21 cellular contexts compared by ENCODE assay signal in genomic region chr14:24303988-24304387, GRCh38. TPM values are rescaled to one million over a fixed set of nuclear protein-coding genes. Genes with fewer than 3 reads are reported as not detected.
DNase-seq lines count a peak whose midpoint lies in the region; ATAC-seq and TF ChIP-seq lines count a peak whose summit lies in the region.
"Had no signal": no experiment of that assay in that cellular context is flagged by ENCODE, and none has a peak within 500 bp of the region (broad histone marks: within the 10 kb centered on the region; RNA-seq: fewer than 3 reads in every experiment).

No MANE protein-coding gene starts in this region.

- H3K23ac ChIP-seq in neuronal stem cell (ENCODE audit: low read depth, low read length, poor library complexity) = no peak overlapping the region

- H3K27me3 Mint-ChIP-seq in CD14-positive monocyte (ENCODE audit: low read depth in 3 of 3) (peaks cover 0 to under 1% (median 0%) of the 10 kb centered on the region in 3 donors), immature natural killer cell (ENCODE audit: low read depth in 3 of 3) (peaks cover 2 to 6% (median 6%) of the 10 kb centered on the region in 3 donors)
- H3K27me3 Mint-ChIP-seq: CD4-positive, alpha-beta memory T cell had no signal

- peaks cover 76 to 79% of the 10 kb centered on the region in 2 donors for H3K36me3 Mint-ChIP-seq in CD14-positive monocyte
- peaks cover 29 to 58% (median 36%) of the 10 kb centered on the region in 3 donors for H3K36me3 Mint-ChIP-seq in immature natural killer cell

- H3K4me3 Mint-ChIP-seq in CD14-positive monocyte (no peak overlapping the region), immature natural killer cell (no peak overlapping the region)

- no peaks in the 10 kb centered on the region for H3K9me3 ChIP-seq in duodenal mucosa (ENCODE audit: control insufficient read depth in 1 of 2, low read length in 2 of 2)
- H3K9me3 ChIP-seq in liver (ENCODE audit: control insufficient read depth in 4 of 4, low read length in 3 of 4) = no peaks in the 10 kb centered on the region
- no peaks in the 10 kb centered on the region for H3K9me3 ChIP-seq in neuronal stem cell (replicated peaks in 1 of 2; ENCODE audit: control insufficient read depth in 2 of 2, insufficient read depth in 1 of 2, low read depth in 1 of 2, low read length in 2 of 2)
- H3K9me3 ChIP-seq: A549; BE2C; BLaER1 treated with 17β-estradiol and CSF1 and Interleukin-3, amounts not matched to agents 10 nM and 100 nM; Caco-2 had no signal

- no peak overlapping the region for H3K4ac ChIP-seq in neuronal stem cell (ENCODE audit: low read length)

- no peak overlapping the region for H3K4me2 ChIP-seq in neuronal stem cell (ENCODE audit: insufficient read depth, low read length, poor library complexity, severe bottlenecking)
- H3K4me2 ChIP-seq: A549; BLaER1 treated with 17β-estradiol and CSF1 and Interleukin-3, amounts not matched to agents 10 nM and 100 nM had no signal

- peak overlapping the region in 5 of 7 donors; percentile 1 to 73 (median 46) for H3K27ac Mint-ChIP-seq in CD14-positive monocyte
- H3K27ac Mint-ChIP-seq in immature natural killer cell = no peak overlapping the region

- H3K9ac ChIP-seq in duodenal mucosa (ENCODE audit: low read depth in 1 of 2, low read length in 2 of 2) (peak overlapping the region in 1 of 2 donors; percentile 8), liver (ENCODE audit: low read depth in 1 of 2, low read length in 2 of 2) (no peak overlapping the region), neuronal stem cell (ENCODE audit: low read depth, low read length, poor library complexity) (no peak overlapping the region)
- H3K9ac ChIP-seq: GM23248 had no signal

- H3K79me1 ChIP-seq in neuronal stem cell (ENCODE audit: low read depth, low read length) = peaks cover 7% of the 10 kb centered on the region

- no peak overlapping the region for H2BK12ac ChIP-seq in neuronal stem cell (ENCODE audit: low read length)

- no peak overlapping the region for H2BK15ac ChIP-seq in neuronal stem cell (ENCODE audit: low read length)

- no peak overlapping the region for H3K18ac ChIP-seq in neuronal stem cell (ENCODE audit: low read length)

- H2AFZ ChIP-seq in neuronal stem cell (ENCODE audit: low read length) = no peak overlapping the region
- H2AFZ ChIP-seq: GM23248 had no signal

- H3K27me3 ChIP-seq in duodenal mucosa (ENCODE audit: control insufficient read depth in 1 of 2, insufficient read depth in 2 of 2, low read length in 2 of 2) = no peaks in the 10 kb centered on the region
- no peaks in the 10 kb centered on the region for H3K27me3 ChIP-seq in liver (ENCODE audit: control insufficient read depth in 4 of 4, insufficient read depth in 4 of 4, low read length in 3 of 4)
- H3K27me3 ChIP-seq in neuronal stem cell (ENCODE audit: control insufficient read depth in 3 of 3, insufficient read depth in 3 of 3, low read depth in 1 of 3, low read length in 3 of 3) = no peaks in the 10 kb centered on the region
- H3K27me3 ChIP-seq: BE2C; BLaER1 treated with 17β-estradiol and CSF1 and Interleukin-3, amounts not matched to agents 10 nM and 100 nM had no signal

- H3K4me1 ChIP-seq in duodenal mucosa (ENCODE audit: control insufficient read depth in 1 of 2, insufficient read depth in 2 of 2, low read length in 2 of 2) (peaks cover 54 to 74% of the 10 kb centered on the region in 2 donors), liver (ENCODE audit: control insufficient read depth in 4 of 4, insufficient read depth in 4 of 4, low read length in 3 of 4) (peaks cover 14 to 81% (median 73%) of the 10 kb centered on the region in 4 donors), neuronal stem cell (ENCODE audit: control insufficient read depth in 2 of 2, insufficient read depth in 1 of 2, low read depth in 1 of 2, low read length in 2 of 2) (peaks cover 7 to 9% of the 10 kb centered on the region in 2 donors)
- H3K4me1 ChIP-seq: BE2C had no signal

- no peak overlapping the region for H2BK120ac ChIP-seq in neuronal stem cell (ENCODE audit: low read depth, low read length)

- intact Hi-C loops in CD14-positive monocyte (cut with micrococcal nuclease) = loop anchor here in 1 of 2 donors (10.0 kb wide), 1 partner anchor 89 kb away; the partner anchor contains the start of genes CHMP4A and MDP1

- H3K4me3 ChIP-seq in duodenal mucosa (ENCODE audit: low read depth in 1 of 2, low read length in 2 of 2) = no peak overlapping the region
- H3K4me3 ChIP-seq in liver (ENCODE audit: low read depth in 1 of 3, low read length in 3 of 3) = no peak overlapping the region
- H3K4me3 ChIP-seq in neuronal stem cell (ENCODE audit: low read length in 2 of 2) = no peak overlapping the region
- H3K4me3 ChIP-seq: A549; BLaER1 treated with 17β-estradiol and CSF1 and Interleukin-3, amounts not matched to agents 10 nM and 100 nM; GM23248 had no signal

- ATAC-seq in HG02678 (IDR thresholded peaks at IDR 0.05; ENCODE audit: unreplicated experiment) = no peak
- ATAC-seq: A549 had no signal

- H3K4me1 Mint-ChIP-seq in CD14-positive monocyte = peaks cover 39% of the 10 kb centered on the region
- H3K4me1 Mint-ChIP-seq in immature natural killer cell = peaks cover 41 to 53% of the 10 kb centered on the region in 2 donors

- H3K36me3 ChIP-seq in duodenal mucosa (ENCODE audit: control insufficient read depth in 1 of 2, insufficient read depth in 2 of 2, low read length in 2 of 2) (peaks cover 45 to 54% of the 10 kb centered on the region in 2 donors), liver (ENCODE audit: control insufficient read depth in 4 of 4, insufficient read depth in 3 of 4, low read depth in 1 of 4, low read length in 3 of 4) (peaks cover 9 to 48% (median 33%) of the 10 kb centered on the region in 4 donors), neuronal stem cell (replicated peaks in 1 of 2; ENCODE audit: control insufficient read depth in 2 of 2, insufficient read depth in 2 of 2, low read length in 2 of 2) (peaks cover 44 to 78% of the 10 kb centered on the region in 2 donors)

- TF ChIP-seq RAD21 in liver (IDR thresholded peaks at IDR 0.05) = no peak

- H4K8ac ChIP-seq in neuronal stem cell (ENCODE audit: low read depth, low read length) = no peak overlapping the region

- DNase-seq in CD14-positive monocyte (ENCODE audit: low spot score) = no peak
- no peak for DNase-seq in neuronal stem cell (ENCODE audit: low spot score)
- DNase-seq in inferior parietal cortex (ENCODE audit: extremely low spot score) = no peak
- no peak for DNase-seq in immature natural killer cell
- DNase-seq: 8988T; ACHN; AML-193; BE2C; Caco-2; CD4-positive, alpha-beta memory T cell; DMS153; DND-41; GM23248; H7; HCEC 1CT had no signal

- H3K14ac ChIP-seq in neuronal stem cell (ENCODE audit: low read length) = no peak overlapping the region

- no peak overlapping the region for H2BK5ac ChIP-seq in neuronal stem cell (ENCODE audit: low read length)

- WGBS in liver = 97% methylated on average over 11 of the region's 11 CpGs
- WGBS in neuronal stem cell (ENCODE audit: extremely low coverage in 2 of 2, insufficient read length in 2 of 2, insufficient replicate concordance in 1 of 2), 2 donors = no CpG with 5 or more reads among the region's 11 CpGs

- no peak overlapping the region for H2AK5ac ChIP-seq in neuronal stem cell (ENCODE audit: low read depth, low read length)

- peak overlapping the region; percentile 44 for H4K91ac ChIP-seq in neuronal stem cell (ENCODE audit: low read depth, low read length, poor library complexity)

- H3K27ac ChIP-seq in duodenal mucosa (ENCODE audit: low read depth, low read length) (peak overlapping the region; percentile 57), liver (ENCODE audit: low read depth in 1 of 2, low read length in 2 of 2) (peak overlapping the region; percentile 55 to 79), neuronal stem cell (replicated peaks; ENCODE audit: low read length) (no peak overlapping the region)
- H3K27ac ChIP-seq: A549; BLaER1 treated with 17β-estradiol and CSF1 and Interleukin-3, amounts not matched to agents 10 nM and 100 nM; GM23248 had no signal

- TF ChIP-seq CTCF in CD14-positive monocyte (IDR thresholded peaks at IDR 0.05) (no peak), liver (IDR thresholded peaks at IDR 0.05; ENCODE audit: low read depth, low read length, missing input control) (no peak)

- H3K9me3 Mint-ChIP-seq in CD14-positive monocyte = no peaks in the 10 kb centered on the region
- H3K9me3 Mint-ChIP-seq in immature natural killer cell = no peaks in the 10 kb centered on the region

TF ChIP-seq in liver, 16 proteins besides CTCF, POLR2A, EP300 and RAD21:
- no peak for TF ChIP-seq EGR1 (IDR thresholded peaks at IDR 0.05; ENCODE audit: low read depth in 2 of 2)
- TF ChIP-seq FOXA2 (IDR thresholded peaks at IDR 0.05) = no peak
- no peak for TF ChIP-seq FOXA1 (IDR thresholded peaks at IDR 0.05)

RNA-seq across cellular contexts. Expression of gene CIDEB, which starts 3.8 kb away (rescaled TPM):
- polyA plus RNA-seq in CD14-positive monocyte (10 to 100 TPM; 36.4 to 63.8 TPM), liver (100 to 1,000 TPM; 176 to 312 TPM), immature natural killer cell (10 to 100 TPM; 31.6 to 81.9 (median 52.1) TPM)
- total RNA-seq in liver = 100 to 1,000 TPM in 1 of 2 donors, 10 to 100 TPM in 1; 32.1 to 142 TPM
- not detected for polyA plus RNA-seq in neuronal stem cell (2013, experiment 1 of 2)
- polyA plus RNA-seq in neuronal stem cell (2013, experiment 2 of 2) = not detected
- total RNA-seq: H1 had no signal

RNA-seq across cellular contexts. Expression of gene NOP9, which starts 4.3 kb away (rescaled TPM):
- 1 to 10 TPM; 1.2 to 1.3 TPM for polyA plus RNA-seq in CD14-positive monocyte
- total RNA-seq in liver = 10 to 100 TPM; 12.3 to 18.2 TPM
- 1 to 10 TPM; 3.8 to 7.1 TPM for polyA plus RNA-seq in liver
- polyA plus RNA-seq in neuronal stem cell (2013, experiment 1 of 2) = 10.9 TPM
- polyA plus RNA-seq in neuronal stem cell (2013, experiment 2 of 2) = 10.9 TPM
- polyA plus RNA-seq in immature natural killer cell = 1 to 10 TPM in 2 of 3 donors, not detected in 1; 1.4 to 2.4 TPM

RNA-seq across cellular contexts. Expression of gene DHRS1, which starts 4.4 kb away (rescaled TPM):
- polyA plus RNA-seq in CD14-positive monocyte (10 to 100 TPM; 31.6 to 48.8 TPM), liver (10 to 100 TPM; 40.3 to 60.1 TPM), immature natural killer cell (10 to 100 TPM; 31.4 to 35.9 (median 31.7) TPM)
- 10 to 100 TPM; 30.3 to 84.9 TPM for total RNA-seq in liver
- polyA plus RNA-seq in neuronal stem cell (2013, experiment 1 of 2) = 9.9 TPM
- 9.8 TPM for polyA plus RNA-seq in neuronal stem cell (2013, experiment 2 of 2)

RNA-seq across cellular contexts. Expression of gene LTB4R2, which starts 6.0 kb away (rescaled TPM):
- 1 to 10 TPM; 2.7 to 2.9 TPM for polyA plus RNA-seq in CD14-positive monocyte
- total RNA-seq in liver = 10 to 100 TPM in 1 of 2 donors, 1 to 10 TPM in 1; 2.5 to 11.3 TPM
- polyA plus RNA-seq in liver = 1 to 10 TPM in 1 of 2 donors, under 1 TPM in 1; 0.28 to 1.2 TPM
- 1.1 TPM for polyA plus RNA-seq in neuronal stem cell (2013, experiment 1 of 2)
- 1.2 TPM for polyA plus RNA-seq in neuronal stem cell (2013, experiment 2 of 2)
- 1 to 10 TPM; 2.1 to 4.9 (median 3.9) TPM for polyA plus RNA-seq in immature natural killer cell

RNA-seq across cellular contexts. Expression of gene LTB4R, which starts 7.3 kb away (rescaled TPM):
- 10 to 100 TPM; 51.5 to 87.3 TPM for polyA plus RNA-seq in CD14-positive monocyte
- total RNA-seq in liver = 1 to 10 TPM; 2.1 to 5.0 TPM
- 1 to 10 TPM in 1 of 2 donors, under 1 TPM in 1; 0.86 to 2.9 TPM for polyA plus RNA-seq in liver
- polyA plus RNA-seq in neuronal stem cell (2013, experiment 1 of 2) = 2.1 TPM
- polyA plus RNA-seq in neuronal stem cell (2013, experiment 2 of 2) = 1.9 TPM
- 10 to 100 TPM; 12.4 to 13.7 (median 12.7) TPM for polyA plus RNA-seq in immature natural killer cell

Comparison
In these comparisons a context has a peak if more than half of its experiments do, and no peak if none do; other contexts are left out.
1. H3K27ac Mint-ChIP-seq: peak in CD14-positive monocyte (5 of 7); none in immature natural killer cell (0 of 6).